In genomic region chr14:105499256-105500035, GRCh38 we compare ENCODE assay signal across 13 cellular contexts. TPM values are rescaled to one million over a fixed set of nuclear protein-coding genes. Genes with fewer than 3 reads are reported as not detected.
A peak's percentile ranks its signal among the peaks of the same experiment; 100 is the strongest.
DNase-seq lines count a peak whose midpoint lies in the region; ATAC-seq and TF ChIP-seq lines count a peak whose summit lies in the region.
"Had no signal": no experiment of that assay in that cellular context is flagged by ENCODE, and none has a peak within 500 bp of the region (broad histone marks: within the 10 kb centered on the region; RNA-seq: fewer than 3 reads in every experiment).

No MANE protein-coding gene starts in this region.

- peaks cover 13% of the 10 kb centered on the region for H3K27me3 Mint-ChIP-seq in neural progenitor cell (ENCODE audit: insufficient read depth, low read depth)

- ATAC-seq in GM18870 (IDR thresholded peaks at IDR 0.05; ENCODE audit: unreplicated experiment) (no peak), GM21390 (IDR thresholded peaks at IDR 0.05; ENCODE audit: unreplicated experiment) (no peak)
- no peak for ATAC-seq in activated CD4-positive, CD25-positive, alpha-beta regulatory T cell treated with anti-CD3 and anti-CD28 coated beads, Interleukin-2, amount 50 U/mL, for 24 hours

- H3K27me3 ChIP-seq in BE2C (no peaks in the 10 kb centered on the region), HUES6 (ENCODE audit: control insufficient read depth, insufficient read depth, low read length) (no peaks in the 10 kb centered on the region), neural progenitor cell (no peaks in the 10 kb centered on the region)
- H3K27me3 ChIP-seq: BLaER1 treated with 17β-estradiol and CSF1 and Interleukin-3, amounts not matched to agents 10 nM and 100 nM; cardiac muscle cell had no signal

- H3K4me3 Mint-ChIP-seq in neural progenitor cell, result no peak overlapping the region
- H3K4me3 Mint-ChIP-seq: nephron progenitor cell had no signal

- TF ChIP-seq CTCF in BE2C (IDR thresholded peaks at IDR 0.05; ENCODE audit: low read depth, low read length) (no peak), neural progenitor cell (IDR thresholded peaks at IDR 0.05) (no peak)

- H2AFZ ChIP-seq in neural progenitor cell (replicated peaks), result no peak overlapping the region

- H3K4me1 ChIP-seq in BE2C, result peaks cover 12% of the 10 kb centered on the region
- peaks cover 7% of the 10 kb centered on the region; the same call in 1 of the 2 replicates for H3K4me1 ChIP-seq in HUES6 (ENCODE audit: control insufficient read depth, insufficient read depth, low read length)
- no peaks in the 10 kb centered on the region for H3K4me1 ChIP-seq in neural progenitor cell

- H3K4me1 Mint-ChIP-seq in neural progenitor cell, result peaks cover 13% of the 10 kb centered on the region

- no peak overlapping the region for H3K9ac ChIP-seq in HUES6 (ENCODE audit: low read length)
- no peak overlapping the region for H3K9ac ChIP-seq in neural progenitor cell

- DNase-seq in BE2C, result peak; percentile 41
- peak; percentile 98 for DNase-seq in epidermal melanocyte (ENCODE audit: insufficient read length, low spot score)
- DNase-seq in neural progenitor cell (ENCODE audit: low spot score), result no peak
- DNase-seq in NCI-H69 (lab: John Stamatoyannopoulos, UW), result no peak
- DNase-seq: activated effector memory CD4-positive, alpha-beta T cell treated with Interleukin-2 at 50 U/mL for 16 hours; NCI-H1092; nephron progenitor cell had no signal

- H3K9me3 ChIP-seq in BE2C (no peaks in the 10 kb centered on the region), HUES6 (ENCODE audit: control insufficient read depth, insufficient read depth, low read depth, low read length) (no peaks in the 10 kb centered on the region; the same call in 1 of the 2 replicates), neural progenitor cell (ENCODE audit: low read depth) (no peaks in the 10 kb centered on the region)
- H3K9me3 ChIP-seq: BLaER1 treated with 17β-estradiol and CSF1 and Interleukin-3, amounts not matched to agents 10 nM and 100 nM had no signal

- H3K4me2 ChIP-seq in neural progenitor cell, result peak overlapping the region; percentile 3
- H3K4me2 ChIP-seq: BLaER1 treated with 17β-estradiol and CSF1 and Interleukin-3, amounts not matched to agents 10 nM and 100 nM had no signal

- H3K36me3 Mint-ChIP-seq in neural progenitor cell, result no peaks in the 10 kb centered on the region

- H3K27ac ChIP-seq in HUES6 (ENCODE audit: low read depth, low read length) (peak overlapping the region; percentile 33; the same call in 1 of the 2 replicates), neural progenitor cell (peak overlapping the region; percentile 37)
- H3K27ac ChIP-seq: BLaER1 treated with 17β-estradiol and CSF1 and Interleukin-3, amounts not matched to agents 10 nM and 100 nM had no signal

- no peaks in the 10 kb centered on the region for H3K36me3 ChIP-seq in BE2C
- peaks cover 3% of the 10 kb centered on the region; the same call in 1 of the 2 replicates for H3K36me3 ChIP-seq in HUES6 (ENCODE audit: control insufficient read depth, insufficient read depth, low read length)
- H3K36me3 ChIP-seq in neural progenitor cell, result no peaks in the 10 kb centered on the region
- H3K36me3 ChIP-seq: cardiac muscle cell had no signal

- H3K4me3 ChIP-seq in BE2C (ENCODE audit: low read depth, low read length), result no peak overlapping the region
- no peak overlapping the region for H3K4me3 ChIP-seq in HUES6 (ENCODE audit: low read depth, low read length)
- H3K4me3 ChIP-seq in neural progenitor cell, result no peak overlapping the region
- H3K4me3 ChIP-seq: BLaER1 treated with 17β-estradiol and CSF1 and Interleukin-3, amounts not matched to agents 10 nM and 100 nM; cardiac muscle cell had no signal

- no peak overlapping the region for H3K27ac Mint-ChIP-seq in neural progenitor cell
- H3K27ac Mint-ChIP-seq: nephron progenitor cell had no signal

- H4K20me1 ChIP-seq in neural progenitor cell (ENCODE audit: low read depth), result no peaks in the 10 kb centered on the region

- no peaks in the 10 kb centered on the region for H3K9me3 Mint-ChIP-seq in neural progenitor cell
- H3K9me3 Mint-ChIP-seq: nephron progenitor cell had no signal

- H3K79me2 ChIP-seq in neural progenitor cell (ENCODE audit: low read depth), result no peaks in the 10 kb centered on the region

- H3F3A ChIP-seq in neural progenitor cell (ENCODE audit: low read depth), result peaks cover 5% of the 10 kb centered on the region

RNA-seq across cellular contexts. Expression of gene TEDC1, which starts 8.4 kb away (rescaled TPM):
- polyA plus RNA-seq in BE2C (2012; ENCODE audit: insufficient read depth, insufficient read length, low read depth), result 40.9 TPM
- 3.6 and 25.0 TPM in 2 replicates for total RNA-seq in neural progenitor cell (ENCODE audit: low replicate concordance)

RNA-seq across cellular contexts. Expression of gene CRIP1, which starts 12.8 kb away (rescaled TPM):
- polyA plus RNA-seq in BE2C (2012; ENCODE audit: insufficient read depth, insufficient read length, low read depth), result 451 TPM
- total RNA-seq in neural progenitor cell (ENCODE audit: low replicate concordance), result 2.6 TPM in 1 of 2 replicates, not detected in the other

RNA-seq across cellular contexts. Expression of gene CRIP2, which starts 24.8 kb away (rescaled TPM):
- 2,068 TPM for polyA plus RNA-seq in BE2C (2012; ENCODE audit: insufficient read depth, insufficient read length, low read depth)
- 0.30 and 3.5 TPM in 2 replicates for total RNA-seq in neural progenitor cell (ENCODE audit: low replicate concordance)

RNA-seq across cellular contexts. Expression of gene TMEM121, which starts 26.9 kb away (rescaled TPM):
- polyA plus RNA-seq in BE2C (2012; ENCODE audit: insufficient read depth, insufficient read length, low read depth), result 11.3 TPM
- total RNA-seq in neural progenitor cell (ENCODE audit: low replicate concordance), result 0.90 and 3.6 TPM in 2 replicates

Comparison
In these comparisons a context has a peak if more than half of its experiments do, and no peak if none do; other contexts are left out.
1. DNase-seq: peak in BE2C (single experiment) and epidermal melanocyte (single experiment); none in neural progenitor cell (single experiment) and NCI-H69 (single experiment).